Comparison of ENCODE assay signal across 1 cellular context in the genomic region with DNA sequence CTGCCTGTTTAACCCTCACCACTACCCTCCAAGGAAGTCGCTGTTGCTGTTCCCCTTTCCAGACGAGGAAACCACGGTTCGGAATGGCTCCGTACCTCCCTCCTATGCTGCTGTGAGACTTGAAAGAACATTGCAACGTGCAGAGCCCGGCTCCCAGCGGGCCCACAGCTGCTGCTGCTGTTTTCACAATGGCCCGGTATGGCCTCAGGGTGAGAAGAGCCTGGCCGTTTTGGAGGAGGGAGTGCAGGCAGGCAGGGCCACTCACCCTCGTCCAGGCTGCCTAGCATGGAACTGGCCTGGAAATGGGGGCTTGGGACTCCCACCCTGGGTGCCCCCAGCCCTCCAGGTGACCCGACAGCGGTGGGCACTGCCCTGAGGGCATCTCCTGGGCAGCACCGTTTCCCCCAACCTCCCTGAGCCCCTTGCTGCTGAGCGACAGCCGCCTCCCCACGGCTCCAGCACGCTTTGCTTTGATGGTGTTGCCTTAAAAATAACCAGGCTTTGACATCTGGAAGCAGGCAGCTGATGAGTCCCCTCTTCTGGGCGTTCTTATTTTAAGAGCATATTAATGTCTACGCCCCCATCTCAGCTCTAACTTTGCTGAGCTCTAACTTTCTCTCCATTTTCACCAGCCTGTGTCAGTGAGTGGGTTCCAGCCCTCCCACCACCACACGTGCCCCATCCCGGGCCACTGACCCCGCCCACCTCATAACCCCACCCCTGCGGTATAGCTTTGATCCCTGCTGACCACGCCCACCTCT.
TF ChIP-seq lines count a peak whose summit lies in the region.

No MANE protein-coding gene starts in this region.

TF ChIP-seq in HepG2, 621 proteins besides CTCF, POLR2A, EP300 and RAD21 (continued from another document and continues in another):
- TF ChIP-seq, protein P1, sequence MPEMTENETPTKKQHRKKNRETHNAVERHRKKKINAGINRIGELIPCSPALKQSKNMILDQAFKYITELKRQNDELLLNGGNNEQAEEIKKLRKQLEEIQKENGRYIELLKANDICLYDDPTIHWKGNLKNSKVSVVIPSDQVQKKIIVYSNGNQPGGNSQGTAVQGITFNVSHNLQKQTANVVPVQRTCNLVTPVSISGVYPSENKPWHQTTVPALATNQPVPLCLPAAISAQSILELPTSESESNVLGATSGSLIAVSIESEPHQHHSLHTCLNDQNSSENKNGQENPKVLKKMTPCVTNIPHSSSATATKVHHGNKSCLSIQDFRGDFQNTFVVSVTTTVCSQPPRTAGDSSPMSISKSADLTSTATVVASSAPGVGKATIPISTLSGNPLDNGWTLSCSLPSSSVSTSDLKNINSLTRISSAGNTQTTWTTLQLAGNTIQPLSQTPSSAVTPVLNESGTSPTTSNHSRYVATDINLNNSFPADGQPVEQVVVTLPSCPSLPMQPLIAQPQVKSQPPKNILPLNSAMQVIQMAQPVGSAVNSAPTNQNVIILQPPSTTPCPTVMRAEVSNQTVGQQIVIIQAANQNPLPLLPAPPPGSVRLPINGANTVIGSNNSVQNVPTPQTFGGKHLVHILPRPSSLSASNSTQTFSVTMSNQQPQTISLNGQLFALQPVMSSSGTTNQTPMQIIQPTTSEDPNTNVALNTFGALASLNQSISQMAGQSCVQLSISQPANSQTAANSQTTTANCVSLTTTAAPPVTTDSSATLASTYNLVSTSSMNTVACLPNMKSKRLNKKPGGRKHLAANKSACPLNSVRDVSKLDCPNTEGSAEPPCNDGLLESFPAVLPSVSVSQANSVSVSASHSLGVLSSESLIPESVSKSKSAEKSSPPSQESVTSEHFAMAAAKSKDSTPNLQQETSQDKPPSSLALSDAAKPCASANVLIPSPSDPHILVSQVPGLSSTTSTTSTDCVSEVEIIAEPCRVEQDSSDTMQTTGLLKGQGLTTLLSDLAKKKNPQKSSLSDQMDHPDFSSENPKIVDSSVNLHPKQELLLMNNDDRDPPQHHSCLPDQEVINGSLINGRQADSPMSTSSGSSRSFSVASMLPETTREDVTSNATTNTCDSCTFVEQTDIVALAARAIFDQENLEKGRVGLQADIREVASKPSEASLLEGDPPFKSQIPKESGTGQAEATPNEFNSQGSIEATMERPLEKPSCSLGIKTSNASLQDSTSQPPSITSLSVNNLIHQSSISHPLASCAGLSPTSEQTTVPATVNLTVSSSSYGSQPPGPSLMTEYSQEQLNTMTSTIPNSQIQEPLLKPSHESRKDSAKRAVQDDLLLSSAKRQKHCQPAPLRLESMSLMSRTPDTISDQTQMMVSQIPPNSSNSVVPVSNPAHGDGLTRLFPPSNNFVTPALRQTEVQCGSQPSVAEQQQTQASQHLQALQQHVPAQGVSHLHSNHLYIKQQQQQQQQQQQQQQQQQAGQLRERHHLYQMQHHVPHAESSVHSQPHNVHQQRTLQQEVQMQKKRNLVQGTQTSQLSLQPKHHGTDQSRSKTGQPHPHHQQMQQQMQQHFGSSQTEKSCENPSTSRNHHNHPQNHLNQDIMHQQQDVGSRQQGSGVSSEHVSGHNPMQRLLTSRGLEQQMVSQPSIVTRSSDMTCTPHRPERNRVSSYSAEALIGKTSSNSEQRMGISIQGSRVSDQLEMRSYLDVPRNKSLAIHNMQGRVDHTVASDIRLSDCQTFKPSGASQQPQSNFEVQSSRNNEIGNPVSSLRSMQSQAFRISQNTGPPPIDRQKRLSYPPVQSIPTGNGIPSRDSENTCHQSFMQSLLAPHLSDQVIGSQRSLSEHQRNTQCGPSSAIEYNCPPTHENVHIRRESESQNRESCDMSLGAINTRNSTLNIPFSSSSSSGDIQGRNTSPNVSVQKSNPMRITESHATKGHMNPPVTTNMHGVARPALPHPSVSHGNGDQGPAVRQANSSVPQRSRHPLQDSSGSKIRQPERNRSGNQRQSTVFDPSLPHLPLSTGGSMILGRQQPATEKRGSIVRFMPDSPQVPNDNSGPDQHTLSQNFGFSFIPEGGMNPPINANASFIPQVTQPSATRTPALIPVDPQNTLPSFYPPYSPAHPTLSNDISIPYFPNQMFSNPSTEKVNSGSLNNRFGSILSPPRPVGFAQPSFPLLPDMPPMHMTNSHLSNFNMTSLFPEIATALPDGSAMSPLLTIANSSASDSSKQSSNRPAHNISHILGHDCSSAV (CRISPR knock-in tag; IDR thresholded peaks at IDR 0.05; ENCODE audit: borderline replicate concordance), result no peak
- TF ChIP-seq ZBTB7A (CRISPR knock-in tag; IDR thresholded peaks at IDR 0.05) (no peak), NFKBIZ (CRISPR knock-in tag; IDR thresholded peaks at IDR 0.05) (no peak), ZSCAN31 (CRISPR knock-in tag; IDR thresholded peaks at IDR 0.05; ENCODE audit: low read depth) (no peak; the same call in 1 of the 2 replicates), BHLHE40 (IDR thresholded peaks at IDR 0.05; ENCODE audit: low read length) (peak; percentile 88), ZNF407 (CRISPR knock-in tag; IDR thresholded peaks at IDR 0.05; ENCODE audit: not compliant biosample characterization) (no peak), NR2F2 (IDR thresholded peaks at IDR 0.05; ENCODE audit: borderline replicate concordance, low read depth) (no peak), KMT2A (CRISPR knock-in tag; IDR thresholded peaks at IDR 0.05) (no peak), GTF3A (CRISPR knock-in tag; conservative IDR thresholded peaks at IDR 0.05) (no peak), ZNF207 (IDR thresholded peaks at IDR 0.05; ENCODE audit: borderline replicate concordance) (no peak), ZNF333 (CRISPR knock-in tag; IDR thresholded peaks at IDR 0.05; ENCODE audit: borderline replicate concordance) (no peak), ETV5 (CRISPR knock-in tag; IDR thresholded peaks at IDR 0.05; ENCODE audit: borderline replicate concordance) (no peak), CHCHD3 (CRISPR knock-in tag; IDR thresholded peaks at IDR 0.05) (no peak), POGK (CRISPR knock-in tag; conservative IDR thresholded peaks at IDR 0.05) (no peak), STAT5B (CRISPR knock-in tag; IDR thresholded peaks at IDR 0.05) (no peak), ZNF615 (CRISPR knock-in tag; IDR thresholded peaks at IDR 0.05; ENCODE audit: borderline replicate concordance) (no peak), ZBTB38 (CRISPR knock-in tag; IDR thresholded peaks at IDR 0.05) (peak; percentile 80), HES4 (CRISPR knock-in tag; IDR thresholded peaks at IDR 0.05; ENCODE audit: borderline replicate concordance) (peak; percentile 56; the same call in 1 of the 2 replicates), ZNF567 (CRISPR knock-in tag; IDR thresholded peaks at IDR 0.05; ENCODE audit: borderline replicate concordance) (no peak), ASH2L (IDR thresholded peaks at IDR 0.05; ENCODE audit: insufficient read length, low read depth, low read length) (no peak), ZNF121 (CRISPR knock-in tag; IDR thresholded peaks at IDR 0.05) (no peak), DBP (CRISPR knock-in tag; IDR thresholded peaks at IDR 0.05; ENCODE audit: not compliant biosample characterization) (no peak), ZNF550 (CRISPR knock-in tag; IDR thresholded peaks at IDR 0.05; ENCODE audit: borderline replicate concordance) (no peak), THRA (CRISPR knock-in tag; IDR thresholded peaks at IDR 0.05; ENCODE audit: borderline replicate concordance) (no peak), HOXA7 (CRISPR knock-in tag; IDR thresholded peaks at IDR 0.05) (no peak), HOXD1 (CRISPR knock-in tag; IDR thresholded peaks at IDR 0.05) (0 out of 2 replicates have a peak, but pooled peaks have one; percentile 18), NR2C2 (CRISPR knock-in tag; IDR thresholded peaks at IDR 0.05; ENCODE audit: borderline replicate concordance) (no peak), ZMAT3 (CRISPR knock-in tag; conservative IDR thresholded peaks at IDR 0.05) (no peak), ATF1 (CRISPR knock-in tag; IDR thresholded peaks at IDR 0.05) (no peak), GATAD1 (CRISPR knock-in tag; IDR thresholded peaks at IDR 0.05) (no peak), ZNF781 (CRISPR knock-in tag; IDR thresholded peaks at IDR 0.05; ENCODE audit: borderline replicate concordance, not compliant biosample characterization) (peak; percentile 7), ZFP36L2 (CRISPR knock-in tag; IDR thresholded peaks at IDR 0.05) (no peak)
- TF ChIP-seq, protein P2, sequence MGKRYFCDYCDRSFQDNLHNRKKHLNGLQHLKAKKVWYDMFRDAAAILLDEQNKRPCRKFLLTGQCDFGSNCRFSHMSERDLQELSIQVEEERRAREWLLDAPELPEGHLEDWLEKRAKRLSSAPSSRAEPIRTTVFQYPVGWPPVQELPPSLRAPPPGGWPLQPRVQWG (CRISPR knock-in tag; IDR thresholded peaks at IDR 0.05; ENCODE audit: borderline replicate concordance, low read depth), result no peak
- TF ChIP-seq, protein P3, sequence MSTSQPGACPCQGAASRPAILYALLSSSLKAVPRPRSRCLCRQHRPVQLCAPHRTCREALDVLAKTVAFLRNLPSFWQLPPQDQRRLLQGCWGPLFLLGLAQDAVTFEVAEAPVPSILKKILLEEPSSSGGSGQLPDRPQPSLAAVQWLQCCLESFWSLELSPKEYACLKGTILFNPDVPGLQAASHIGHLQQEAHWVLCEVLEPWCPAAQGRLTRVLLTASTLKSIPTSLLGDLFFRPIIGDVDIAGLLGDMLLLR (CRISPR knock-in tag; IDR thresholded peaks at IDR 0.05), result peak; percentile 69
